ENCODE assay signal across 27 cellular contexts in genomic region chr3:94106268-94106667, GRCh38.
"Had no signal": no experiment of that assay in that cellular context is flagged by ENCODE, and none has a peak within 500 bp of the region (broad histone marks: within the 10 kb centered on the region; RNA-seq: fewer than 3 reads in every experiment).

No MANE protein-coding gene starts in this region.

- H3K4me2 ChIP-seq: hepatocyte had no signal

- H3K9me3 ChIP-seq: ascending aorta, gastroesophageal sphincter, neutrophil, right lobe of liver, upper lobe of left lung, vagina had no signal

- H3K4me1 Mint-ChIP-seq: activated naive CD8-positive, alpha-beta T cell treated with anti-CD3 and anti-CD28 coated beads, Interleukin-2, amount 10 ng/mL, durations not matched to agents 7 days and 5 days; naive B cell; WTC11 had no signal

- H3K79me2 ChIP-seq: hepatocyte had no signal

- H2AFZ ChIP-seq: hepatocyte had no signal

- DNase-seq: activated CD4-positive, alpha-beta T cell treated with anti-CD3 and anti-CD28 coated beads for 1 hour; activated CD4-positive, alpha-beta T cell treated with anti-CD3 and anti-CD28 coated beads, Interleukin-2, amount 50 U/mL, for 4 hours; activated naive CD4-positive, alpha-beta T cell treated with Interleukin-2 at 50 U/mL for 16 hours; activated naive CD8-positive, alpha-beta T cell treated with anti-CD3 and anti-CD28 coated beads, Interleukin-2, amount 10 ng/mL, durations not matched to agents 7 days and 5 days; activated T-cell treated with anti-CD3 and anti-CD28 coated beads for 4 hours; activated T-cell treated with anti-CD3 and anti-CD28 coated beads, Interleukin-2, amount 50 U/mL, for 72 hours; cortex of kidney; effector memory CD8-positive, alpha-beta T cell; islet precursor cell; left ventricle myocardium superior; naive B cell; nephron progenitor cell; right lobe of liver; stimulated activated CD4-positive, alpha-beta T cell treated with anti-CD3 and anti-CD28 coated beads, Interleukin-2, amount 100 ng/mL, for 48 hours; stimulated activated naive CD8-positive, alpha-beta T cell treated with anti-CD3 and anti-CD28 coated beads, Interleukin-15, Interleukin-2, amounts not matched to agents 100 U/mL and 50 U/mL, for 24 hours; T-helper 9 cell; upper lobe of left lung had no signal

- H3K27ac Mint-ChIP-seq: activated naive CD8-positive, alpha-beta T cell treated with anti-CD3 and anti-CD28 coated beads, Interleukin-2, amount 10 ng/mL, durations not matched to agents 7 days and 5 days; activated T-cell treated with anti-CD3 and anti-CD28 coated beads, Interleukin-2, amount 50 U/mL, for 72 hours; effector memory CD8-positive, alpha-beta T cell; nephron progenitor cell; progenitor cell of endocrine pancreas; T-helper 1 cell treated with Interleukin-12 subunit alpha and Interleukin-12 subunit beta and Interleukin-4 antibody, amounts not matched to agents 30 μg/mL and 1 μg/mL, for 36 hours; WTC11 had no signal

- H3K27ac ChIP-seq: ascending aorta, gastroesophageal sphincter, hepatocyte, neutrophil, right lobe of liver, upper lobe of left lung, vagina had no signal

- H3K4me3 Mint-ChIP-seq: activated naive CD8-positive, alpha-beta T cell treated with anti-CD3 and anti-CD28 coated beads, Interleukin-2, amount 10 ng/mL, durations not matched to agents 7 days and 5 days; activated T-cell treated with anti-CD3 and anti-CD28 coated beads, Interleukin-2, amount 50 U/mL, for 72 hours; brain; effector memory CD8-positive, alpha-beta T cell; naive B cell; nephron progenitor cell; T-helper 1 cell treated with Interleukin-12 subunit alpha and Interleukin-12 subunit beta and Interleukin-4 antibody, amounts not matched to agents 30 μg/mL and 1 μg/mL, for 36 hours; WTC11 had no signal

- H3K36me3 Mint-ChIP-seq: WTC11 had no signal

- H3K4me3 ChIP-seq: ascending aorta, gastroesophageal sphincter, hepatocyte, right lobe of liver, upper lobe of left lung, vagina had no signal

- ATAC-seq: activated T-cell treated with anti-CD3 and anti-CD28 coated beads, Interleukin-2, amount 50 U/mL, for 72 hours; effector memory CD8-positive, alpha-beta T cell; gastroesophageal sphincter; left ventricle myocardium superior; right lobe of liver; stimulated activated naive CD8-positive, alpha-beta T cell treated with anti-CD3 and anti-CD28 coated beads, Interleukin-15, Interleukin-2, amounts not matched to agents 100 U/mL and 50 U/mL, for 24 hours; WTC11 had no signal

- H3K4me1 ChIP-seq: ascending aorta, gastroesophageal sphincter, right lobe of liver, upper lobe of left lung, vagina had no signal

- H3K27me3 ChIP-seq: ascending aorta, gastroesophageal sphincter, hepatocyte, neutrophil, right lobe of liver, upper lobe of left lung, vagina had no signal

- H3K9me3 Mint-ChIP-seq: activated naive CD8-positive, alpha-beta T cell treated with anti-CD3 and anti-CD28 coated beads, Interleukin-2, amount 10 ng/mL, durations not matched to agents 7 days and 5 days; activated T-cell treated with anti-CD3 and anti-CD28 coated beads, Interleukin-2, amount 50 U/mL, for 72 hours; brain; effector memory CD8-positive, alpha-beta T cell; naive B cell; nephron progenitor cell; T-helper 1 cell treated with Interleukin-12 subunit alpha and Interleukin-12 subunit beta and Interleukin-4 antibody, amounts not matched to agents 30 μg/mL and 1 μg/mL, for 36 hours; WTC11 had no signal

- FAIRE-seq: TTC549 had no signal

- H3K27me3 Mint-ChIP-seq: activated naive CD8-positive, alpha-beta T cell treated with anti-CD3 and anti-CD28 coated beads, Interleukin-2, amount 10 ng/mL, durations not matched to agents 7 days and 5 days; brain; effector memory CD8-positive, alpha-beta T cell; naive B cell; progenitor cell of endocrine pancreas had no signal
